26 cellular contexts compared by ENCODE assay signal in genomic region chr3:128609294-128609693, GRCh38.
"Had no signal": no experiment of that assay in that cellular context is flagged by ENCODE, and none has a peak within 500 bp of the region (broad histone marks: within the 10 kb centered on the region; RNA-seq: fewer than 3 reads in every experiment).

No MANE protein-coding gene starts in this region.

- H3K4me3 ChIP-seq: colonic mucosa, hepatocyte, mucosa of descending colon, testis, uterus had no signal

- H3K4me1 ChIP-seq: colonic mucosa, uterus had no signal

- H3K27me3 ChIP-seq: colonic mucosa, gastroesophageal sphincter, hepatocyte, testis, uterus had no signal

- H3K9me3 ChIP-seq: colonic mucosa, gastroesophageal sphincter, mucosa of descending colon, testis, uterus had no signal

- H3K4me3 Mint-ChIP-seq: activated CD4-positive, alpha-beta memory T cell treated with anti-CD3 and anti-CD28 coated beads, Interleukin-2, amount 10 ng/mL, durations not matched to agents 7 days and 5 days; activated CD4-positive, alpha-beta T cell treated with anti-CD3 and anti-CD28 coated beads, Interleukin-2, amount 10 ng/mL, durations not matched to agents 7 days and 5 days; activated T-cell treated with anti-CD3 and anti-CD28 coated beads, Interleukin-2, amount 50 U/mL, for 24 hours; activated T-helper 17 cell treated with anti-CD3 and anti-CD28 coated beads, Interleukin-2, amount 50 U/mL, for 72 hours; natural killer cell treated with Interleukin-12 subunit alpha and Interleukin-12 subunit beta and Interleukin-15 and Interleukin-18, amount 100 ng/mL, for 72 hours; T-helper 1 cell treated with Interleukin-12 subunit alpha and Interleukin-12 subunit beta and Interleukin-4 antibody, amounts not matched to agents 30 μg/mL and 1 μg/mL, for 36 hours; type B pancreatic cell; WTC11 had no signal

- H3K27me3 Mint-ChIP-seq: activated T-helper 17 cell treated with anti-CD3 and anti-CD28 coated beads, Interleukin-2, amount 50 U/mL, for 72 hours; natural killer cell treated with Interleukin-12 subunit alpha and Interleukin-12 subunit beta and Interleukin-15 and Interleukin-18, amount 100 ng/mL, for 72 hours had no signal

- H3K27ac ChIP-seq: colonic mucosa, hepatocyte, testis, uterus had no signal

- H3K36me3 Mint-ChIP-seq: activated naive CD4-positive, alpha-beta T cell treated with anti-CD3 and anti-CD28 coated beads, Interleukin-2, amount 50 U/mL, for 72 hours; natural killer cell treated with Interleukin-12 subunit alpha and Interleukin-12 subunit beta and Interleukin-15 and Interleukin-18, amount 100 ng/mL, for 72 hours; type B pancreatic cell; WTC11 had no signal

- H3K27ac Mint-ChIP-seq: activated CD4-positive, alpha-beta memory T cell treated with anti-CD3 and anti-CD28 coated beads, Interleukin-2, amount 10 ng/mL, durations not matched to agents 7 days and 5 days; activated CD4-positive, alpha-beta T cell treated with anti-CD3 and anti-CD28 coated beads, Interleukin-2, amount 10 ng/mL, durations not matched to agents 7 days and 5 days; activated T-helper 17 cell treated with anti-CD3 and anti-CD28 coated beads, Interleukin-2, amount 50 U/mL, for 72 hours; natural killer cell treated with Interleukin-12 subunit alpha and Interleukin-12 subunit beta and Interleukin-15 and Interleukin-18, amount 100 ng/mL, for 72 hours; T-helper 1 cell treated with Interleukin-12 subunit alpha and Interleukin-12 subunit beta and Interleukin-4 antibody, amounts not matched to agents 30 μg/mL and 1 μg/mL, for 36 hours; type B pancreatic cell had no signal

- H3K9me3 Mint-ChIP-seq: activated CD4-positive, alpha-beta memory T cell treated with anti-CD3 and anti-CD28 coated beads, Interleukin-2, amount 10 ng/mL, durations not matched to agents 7 days and 5 days; activated CD4-positive, alpha-beta T cell treated with anti-CD3 and anti-CD28 coated beads, Interleukin-2, amount 10 ng/mL, durations not matched to agents 7 days and 5 days; activated naive CD4-positive, alpha-beta T cell treated with anti-CD3 and anti-CD28 coated beads, Interleukin-2, amount 50 U/mL, for 72 hours; activated T-cell treated with anti-CD3 and anti-CD28 coated beads, Interleukin-2, amount 50 U/mL, for 24 hours; activated T-helper 17 cell treated with anti-CD3 and anti-CD28 coated beads, Interleukin-2, amount 50 U/mL, for 72 hours; natural killer cell treated with Interleukin-12 subunit alpha and Interleukin-12 subunit beta and Interleukin-15 and Interleukin-18, amount 100 ng/mL, for 72 hours; T-helper 1 cell treated with Interleukin-12 subunit alpha and Interleukin-12 subunit beta and Interleukin-4 antibody, amounts not matched to agents 30 μg/mL and 1 μg/mL, for 36 hours; type B pancreatic cell; WTC11 had no signal

- H3K36me3 ChIP-seq: colonic mucosa, gastroesophageal sphincter, uterus had no signal

- H3K4me1 Mint-ChIP-seq: activated T-helper 17 cell treated with anti-CD3 and anti-CD28 coated beads, Interleukin-2, amount 50 U/mL, for 72 hours; WTC11 had no signal

- DNase-seq: activated CD4-positive, alpha-beta memory T cell treated with anti-CD3 and anti-CD28 coated beads, Interleukin-2, amount 10 ng/mL, durations not matched to agents 7 days and 5 days; activated CD4-positive, alpha-beta T cell treated with anti-CD3 and anti-CD28 coated beads for 1 hour; activated CD4-positive, alpha-beta T cell treated with anti-CD3 and anti-CD28 coated beads, Interleukin-2, amount 10 ng/mL, durations not matched to agents 7 days and 5 days; activated CD8-positive, alpha-beta memory T cell treated with anti-CD3 and anti-CD28 coated beads, Interleukin-2, amount 50 U/mL, for 48 hours; activated gamma-delta T cell treated with Interleukin-2 at 50 U/mL for 16 hours; activated T-cell treated with anti-CD3 and anti-CD28 coated beads, Interleukin-2, amount 50 U/mL, for 24 hours; colonic mucosa; effector CD8-positive, alpha-beta T cell; erythroblast; islet precursor cell; left ventricle myocardium superior; mucosa of descending colon; right cardiac atrium; stimulated activated CD4-positive, alpha-beta T cell treated with anti-CD3 and anti-CD28 coated beads, Interleukin-2, amount 100 ng/mL, for 48 hours; stimulated activated naive CD8-positive, alpha-beta T cell treated with anti-CD3 and anti-CD28 coated beads, Interleukin-15, Interleukin-2, amounts not matched to agents 100 U/mL and 50 U/mL, for 24 hours; T1000; testis; uterus had no signal
